In the genomic region with DNA sequence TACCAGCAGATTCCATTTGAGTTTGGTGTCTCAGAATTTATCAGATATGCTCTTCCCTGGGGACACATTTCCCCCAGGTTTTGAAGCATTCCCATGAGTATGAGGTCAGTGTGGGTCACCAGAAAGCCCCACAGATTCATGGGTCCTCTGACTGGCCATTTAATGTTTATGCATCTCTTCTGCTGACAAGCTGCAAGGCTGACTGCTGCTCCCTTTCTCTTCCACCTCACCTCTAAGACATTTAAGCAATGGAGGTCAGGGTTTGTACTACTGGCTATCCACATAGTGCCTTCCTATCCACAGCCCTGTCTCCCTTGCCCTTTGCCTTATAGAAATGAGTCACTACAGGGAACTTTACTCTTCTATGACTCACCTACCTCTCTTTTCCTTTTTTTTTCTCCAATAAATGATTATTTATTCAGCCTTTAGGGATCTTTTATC, we compare ENCODE assay signal across 17 cellular contexts.
DNase-seq lines count a peak whose midpoint lies in the region; ATAC-seq and TF ChIP-seq lines count a peak whose summit lies in the region.
"Had no signal": no experiment of that assay in that cellular context is flagged by ENCODE, and none has a peak within 500 bp of the region (broad histone marks: within the 10 kb centered on the region; RNA-seq: fewer than 3 reads in every experiment).

No MANE protein-coding gene starts in this region.

- no peak overlapping the region for H3K4me3 ChIP-seq in PC-3 (ENCODE audit: low read length)
- H3K4me3 ChIP-seq in epithelial cell of proximal tubule (ENCODE audit: low read depth, low read length) = no peak overlapping the region
- no peak overlapping the region for H3K4me3 ChIP-seq in osteoblast (ENCODE audit: insufficient read depth, low read length)
- H3K4me3 ChIP-seq: body of pancreas, esophagus muscularis mucosa had no signal

- H2AFZ ChIP-seq in PC-3 (ENCODE audit: low read length) (no peak overlapping the region), osteoblast (ENCODE audit: low read length) (no peak overlapping the region)

- H3K4me2 ChIP-seq in PC-3 (ENCODE audit: low read length) (0 out of 2 replicates have a peak overlapping the region, but pooled peaks have one; percentile 16), osteoblast (ENCODE audit: insufficient read depth, low read length) (no peak overlapping the region)
- H3K4me2 ChIP-seq: KMS-11 had no signal

- H3K4me1 ChIP-seq in PC-3 (ENCODE audit: insufficient read depth, low read length) = peaks cover 5% of the 10 kb centered on the region; the same call in 1 of the 2 replicates
- peaks cover 22% of the 10 kb centered on the region for H3K4me1 ChIP-seq in osteoblast (ENCODE audit: insufficient read depth, low read length)
- H3K4me1 ChIP-seq: body of pancreas had no signal

- no peaks in the 10 kb centered on the region for H3K36me3 ChIP-seq in PC-3 (ENCODE audit: low read depth, low read length)
- H3K36me3 ChIP-seq in osteoblast (ENCODE audit: insufficient read depth, low read length) = no peaks in the 10 kb centered on the region
- H3K36me3 ChIP-seq: esophagus muscularis mucosa, neutrophil, WERI-Rb-1 had no signal

- H3K27me3 ChIP-seq in PC-3 (ENCODE audit: low read length) (no peaks in the 10 kb centered on the region), osteoblast (ENCODE audit: insufficient read depth, low read length) (no peaks in the 10 kb centered on the region)
- H3K27me3 ChIP-seq: body of pancreas, neutrophil had no signal

- no peaks in the 10 kb centered on the region for H3F3A ChIP-seq in PC-3 (ENCODE audit: low read length, unreplicated experiment)

- H3K9ac ChIP-seq in PC-3 (ENCODE audit: low read length) = no peak overlapping the region
- H3K9ac ChIP-seq: KMS-11 had no signal

- DNase-seq in EH (ENCODE audit: low read depth) = peak; percentile 92
- peak; percentile 50 for DNase-seq in PC-3
- peak; percentile 64 for DNase-seq in epithelial cell of proximal tubule (ENCODE audit: low read depth)
- peak; percentile 91 for DNase-seq in osteoblast (ENCODE audit: insufficient read length, low spot score, missing footprints)
- DNase-seq in ureter (ENCODE audit: low spot score) = no peak
- DNase-seq in HK-2 (ENCODE audit: unreplicated experiment) = no peak
- no peak for DNase-seq in COLO668 (lab: John Stamatoyannopoulos, UW; ENCODE audit: unreplicated experiment)
- DNase-seq: activated T-cell treated with anti-CD3 and anti-CD28 coated beads, Interleukin-2, amount 50 U/mL, for 48 hours; body of pancreas; DMS 273 treated with DMSO at 0.1 percent for 48 hours; left ventricle myocardium superior; WERI-Rb-1 had no signal

- POLR2A ChIA-PET in PC-3 (lab: Charles Lee; ENCODE audit: unreplicated experiment) = no interaction called here

- CTCF ChIA-PET in PC-3 (lab: Charles Lee) = no interaction called here

- H4K20me1 ChIP-seq in PC-3 (ENCODE audit: low read length) = no peaks in the 10 kb centered on the region
- H4K20me1 ChIP-seq in osteoblast (ENCODE audit: insufficient read depth, low read length) = no peaks in the 10 kb centered on the region

- ATAC-seq in PC-3 (peak; percentile 74), GM19023 (IDR thresholded peaks at IDR 0.05; ENCODE audit: unreplicated experiment) (no peak)
- ATAC-seq: body of pancreas, left ventricle myocardium superior, Right ventricle myocardium inferior had no signal

- no TSS peak for BruUV-seq in PC-3 (replicated peaks; lab: Mats Ljungman, UMichigan)

- TF ChIP-seq CTCF in PC-3 (conservative IDR thresholded peaks at IDR 0.05; ENCODE audit: low read depth, low read length) (no peak), epithelial cell of proximal tubule (conservative IDR thresholded peaks at IDR 0.05; ENCODE audit: low read depth, low read length) (no peak), osteoblast (IDR thresholded peaks at IDR 0.05; ENCODE audit: extremely low read depth, low read depth, low read length) (no peak)

- no peaks in the 10 kb centered on the region for H3K9me2 ChIP-seq in PC-3 (replicated peaks; ENCODE audit: low read length)

- H3K79me2 ChIP-seq in PC-3 (ENCODE audit: low read length) = no peaks in the 10 kb centered on the region
- no peaks in the 10 kb centered on the region for H3K79me2 ChIP-seq in osteoblast (ENCODE audit: insufficient read depth, low read length)

- intact Hi-C loops in PC-3 (cut with micrococcal nuclease) = no loop called here

- no peak overlapping the region for H3K27ac ChIP-seq in PC-3 (ENCODE audit: low read length)
- H3K27ac ChIP-seq in osteoblast (ENCODE audit: low read depth, low read length) = peak overlapping the region; percentile 70
- H3K27ac ChIP-seq: body of pancreas, esophagus muscularis mucosa, KMS-11, neutrophil, WERI-Rb-1 had no signal

- H3K9me3 ChIP-seq in PC-3 (ENCODE audit: low read length) (no peaks in the 10 kb centered on the region), osteoblast (ENCODE audit: low read depth, low read length) (no peaks in the 10 kb centered on the region)
- H3K9me3 ChIP-seq: body of pancreas, neutrophil had no signal

Comparison
In these comparisons a context has a peak if more than half of its experiments do, and no peak if none do; other contexts are left out.
1. DNase-seq: peak in EH (single experiment), PC-3 (single experiment), epithelial cell of proximal tubule (single experiment) and osteoblast (single experiment); none in ureter (single experiment), HK-2 (single experiment) and COLO668 (single experiment).